21 cellular contexts compared by ENCODE assay signal in the genomic region with DNA sequence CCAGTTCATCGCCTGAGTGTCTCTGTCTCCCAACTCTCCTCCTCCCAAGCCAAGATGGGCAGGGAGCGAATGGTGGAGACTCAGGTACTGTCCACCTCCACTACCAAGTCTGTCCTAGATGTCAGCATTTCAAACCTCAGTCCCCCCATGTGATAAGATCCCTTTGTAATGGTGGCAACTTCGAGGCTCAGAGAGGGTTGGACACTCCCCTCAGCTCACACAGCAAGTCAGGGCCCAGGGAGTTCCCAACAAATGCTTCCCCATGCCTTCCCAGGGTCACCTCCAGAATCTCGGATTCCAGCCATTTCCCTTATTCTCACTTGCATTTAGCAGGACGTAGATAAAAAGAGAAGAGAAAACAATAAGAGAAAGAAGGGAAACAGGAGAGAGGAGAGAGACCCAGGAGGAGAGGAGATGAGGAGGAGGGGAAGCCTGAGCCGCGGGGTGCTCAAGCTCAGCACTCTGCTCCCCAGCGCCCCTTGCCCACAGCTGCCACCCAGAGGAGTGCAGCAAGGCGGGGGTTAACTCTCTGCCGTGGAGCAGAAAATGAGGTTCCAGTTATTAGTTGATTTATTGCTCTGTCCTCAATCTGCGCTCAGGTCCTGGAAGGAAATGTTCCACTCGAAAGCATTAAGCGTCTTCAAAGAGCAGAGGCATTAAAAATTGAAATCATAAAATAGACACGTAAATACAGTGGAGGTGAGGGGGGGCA.
"Had no signal": no experiment of that assay in that cellular context is flagged by ENCODE, and none has a peak within 500 bp of the region (broad histone marks: within the 10 kb centered on the region; RNA-seq: fewer than 3 reads in every experiment).

No MANE protein-coding gene starts in this region.

- H3K27ac ChIP-seq: adrenal gland, left lung, suprapubic skin, transverse colon, uterus had no signal

- H3K27me3 ChIP-seq: dorsolateral prefrontal cortex, transverse colon, uterus had no signal

- H3K27me3 Mint-ChIP-seq: progenitor cell of endocrine pancreas had no signal

- H3K4me1 ChIP-seq: adrenal gland, left lung, suprapubic skin, transverse colon, uterus had no signal

- H3K9me3 Mint-ChIP-seq: activated naive CD4-positive, alpha-beta T cell treated with anti-CD3 and anti-CD28 coated beads, Interleukin-2, amount 50 U/mL, for 72 hours; endodermal cell; mesothelial cell of epicardium; nephron; stimulated activated naive CD8-positive, alpha-beta T cell treated with anti-CD3 and anti-CD28 coated beads, Interleukin-15, amount 100 ng/mL, for 72 hours; WTC11 had no signal

- H3K36me3 ChIP-seq: adrenal gland, left lung, suprapubic skin, transverse colon, uterus had no signal

- H3K27ac Mint-ChIP-seq: activated CD4-positive, alpha-beta T cell treated with anti-CD3 and anti-CD28 coated beads for 36 hours; activated naive CD4-positive, alpha-beta T cell treated with anti-CD3 and anti-CD28 coated beads, Interleukin-2, amount 50 U/mL, for 72 hours; endodermal cell; mesothelial cell of epicardium; nephron; progenitor cell of endocrine pancreas; stimulated activated naive CD8-positive, alpha-beta T cell treated with anti-CD3 and anti-CD28 coated beads, Interleukin-15, amount 100 ng/mL, for 72 hours; WTC11 had no signal

- DNase-seq: activated CD4-positive, alpha-beta T cell treated with anti-CD3 and anti-CD28 coated beads for 36 hours; activated CD4-positive, alpha-beta T cell treated with anti-CD3 and anti-CD28 coated beads, Interleukin-2, amount 50 U/mL, for 48 hours; activated gamma-delta T cell; adrenal gland; central memory CD4-positive, alpha-beta T cell; dorsolateral prefrontal cortex; endodermal cell; erythroblast; foreskin melanocyte; right cardiac atrium; stimulated activated naive CD8-positive, alpha-beta T cell treated with anti-CD3 and anti-CD28 coated beads, Interleukin-15, amount 100 ng/mL, for 72 hours; transverse colon; uterus had no signal

- H3K4me3 Mint-ChIP-seq: activated CD4-positive, alpha-beta T cell treated with anti-CD3 and anti-CD28 coated beads for 36 hours; endodermal cell; mesothelial cell of epicardium; stimulated activated naive CD8-positive, alpha-beta T cell treated with anti-CD3 and anti-CD28 coated beads, Interleukin-15, amount 100 ng/mL, for 72 hours; WTC11 had no signal

- ATAC-seq: activated CD4-positive, alpha-beta T cell treated with anti-CD3 and anti-CD28 coated beads for 36 hours; activated naive CD4-positive, alpha-beta T cell treated with anti-CD3 and anti-CD28 coated beads, Interleukin-2, amount 50 U/mL, for 72 hours; left lung; stimulated activated naive CD8-positive, alpha-beta T cell treated with anti-CD3 and anti-CD28 coated beads, Interleukin-15, amount 100 ng/mL, for 72 hours; WTC11 had no signal

- H3K36me3 Mint-ChIP-seq: activated naive CD4-positive, alpha-beta T cell treated with anti-CD3 and anti-CD28 coated beads, Interleukin-2, amount 50 U/mL, for 72 hours; mesothelial cell of epicardium; WTC11 had no signal

- H3K4me1 Mint-ChIP-seq: activated CD4-positive, alpha-beta T cell treated with anti-CD3 and anti-CD28 coated beads for 36 hours; stimulated activated naive CD8-positive, alpha-beta T cell treated with anti-CD3 and anti-CD28 coated beads, Interleukin-15, amount 100 ng/mL, for 72 hours had no signal

- H3K4me3 ChIP-seq: adrenal gland, dorsolateral prefrontal cortex, left lung, skin epidermis, suprapubic skin, transverse colon, uterus had no signal

- H3K9me3 ChIP-seq: adrenal gland, left lung, suprapubic skin, transverse colon, uterus had no signal
